ENCODE assay signal across 8 cellular contexts in genomic region chr1:15046487-15047165, GRCh38.
DNase-seq lines count a peak whose midpoint lies in the region; ATAC-seq, FAIRE-seq and TF ChIP-seq lines count a peak whose summit lies in the region.

No MANE protein-coding gene starts in this region.

- intact Hi-C loops in kidney (cut with DNase I): no loop called here

- FAIRE-seq in bronchial epithelial cell (lab: Jason Lieb, UNC): no peak
- no peak for FAIRE-seq in kidney (lab: Jason Lieb, UNC)

- no peaks in the 10 kb centered on the region for H3K27me3 ChIP-seq in bronchial epithelial cell (ENCODE audit: control insufficient read depth, insufficient read depth, low read length)

- DNase-seq in DMS53 (lab: John Stamatoyannopoulos, UW): peak; percentile 74
- no peak for DNase-seq in DMS53 treated with DMSO at 0.1 percent for 48 hours (lab: John Stamatoyannopoulos, UW; ENCODE audit: unreplicated experiment)
- DNase-seq in LNCaP clone FGC (ENCODE audit: low read depth): peak; percentile 30
- DNase-seq in UCSD-AML1 (lab: John Stamatoyannopoulos, UW; ENCODE audit: unreplicated experiment): peak; percentile 68
- peak; percentile 63 for DNase-seq in bronchial epithelial cell (ENCODE audit: low read depth)
- DNase-seq in kidney: peak; percentile 92
- peak; percentile 14 to 35 for DNase-seq in stimulated activated CD4-positive, alpha-beta T cell treated with anti-CD3 and anti-CD28 coated beads, Interleukin-15, amount 100 ng/mL, for 48 hours (ENCODE audit: low read depth in 2 of 2)

- H3K4me3 ChIP-seq in LNCaP clone FGC (ENCODE audit: low read depth, low read length) (no peak overlapping the region), bronchial epithelial cell (ENCODE audit: low read depth, low read length) (no peak overlapping the region), kidney (ENCODE audit: low read length in 2 of 2) (no peak overlapping the region)

- H3K4me1 ChIP-seq in kidney (ENCODE audit: control insufficient read depth in 1 of 2, insufficient read depth in 1 of 2, low read depth in 1 of 2, low read length in 2 of 2): peaks cover 3 to 8% of the 10 kb centered on the region in 2 donors

- peak overlapping the region in 1 of 2 donors; percentile 34 for H3K9ac ChIP-seq in kidney (ENCODE audit: low read length in 2 of 2)

- H3K27ac ChIP-seq in kidney (ENCODE audit: low read depth in 2 of 2, low read length in 2 of 2): peak overlapping the region in 1 of 2 donors; percentile 20

- peak; percentile 67 for TF ChIP-seq CTCF in LNCaP clone FGC (IDR thresholded peaks at IDR 0.05; ENCODE audit: control insufficient read depth, extremely low read depth, insufficient read depth)
- TF ChIP-seq CTCF in bronchial epithelial cell (IDR thresholded peaks at IDR 0.05; ENCODE audit: insufficient read depth, low read length, severe bottlenecking): peak; percentile 94
- TF ChIP-seq CTCF in kidney (IDR thresholded peaks at IDR 0.05; ENCODE audit: borderline replicate concordance, extremely low read depth, insufficient read depth): peak; percentile 84

- ATAC-seq in HG03097 (IDR thresholded peaks at IDR 0.05; ENCODE audit: low FRiP score, unreplicated experiment): no peak

- H3K36me3 ChIP-seq in bronchial epithelial cell (ENCODE audit: control insufficient read depth, insufficient read depth, low read length) (peaks cover 6% of the 10 kb centered on the region), kidney (ENCODE audit: control insufficient read depth in 1 of 2, insufficient read depth in 2 of 2, low read length in 2 of 2) (no peaks in the 10 kb centered on the region)

- H3K9me3 ChIP-seq in kidney (ENCODE audit: control insufficient read depth in 1 of 2, low read length in 2 of 2): no peaks in the 10 kb centered on the region
